Comparison of ENCODE assay signal across 8 cellular contexts in the genomic region with DNA sequence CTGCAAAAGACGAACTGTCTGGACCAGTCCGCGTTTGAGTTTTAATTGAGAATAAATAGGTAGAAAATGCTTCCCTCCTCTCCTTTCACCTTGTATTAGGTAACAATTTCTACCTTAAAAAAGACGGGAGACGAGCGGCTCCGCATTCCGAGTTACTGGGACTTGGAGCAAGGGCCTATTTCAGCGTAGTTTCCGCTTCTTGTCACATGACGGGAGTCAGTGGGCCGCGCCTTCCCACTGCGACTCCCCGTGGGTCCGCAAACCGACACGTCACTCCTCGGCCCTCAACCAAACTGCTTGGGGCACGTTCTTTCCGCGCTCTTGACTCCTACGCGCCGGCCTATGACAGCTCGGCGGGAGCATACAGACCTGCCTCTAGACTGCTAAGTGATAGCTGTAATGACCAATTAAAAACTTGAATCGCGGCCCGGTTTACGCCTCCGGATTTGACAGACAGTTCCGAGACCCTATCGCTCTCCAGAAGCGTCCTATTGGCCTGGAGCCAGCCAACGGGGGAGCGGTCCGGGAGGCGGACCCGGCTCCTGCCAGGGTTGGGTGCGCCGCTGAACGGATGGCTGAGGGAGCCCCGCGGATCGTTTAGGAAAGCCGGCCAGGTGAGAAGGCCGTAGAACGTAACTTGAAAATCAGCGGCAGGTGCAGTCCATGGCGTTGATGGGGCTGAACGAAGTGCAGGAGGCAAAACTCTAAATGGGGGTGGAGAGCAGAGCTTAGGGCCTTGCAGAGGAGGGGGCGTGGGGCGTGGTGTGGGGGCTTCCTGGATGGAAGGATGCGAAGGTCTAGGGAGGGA. TPM values are rescaled to one million over a fixed set of nuclear protein-coding genes. Genes with fewer than 3 reads are reported as not detected.
A peak's percentile ranks its signal among the peaks of the same experiment; 100 is the strongest.
DNase-seq lines count a peak whose midpoint lies in the region; ATAC-seq lines count a peak whose summit lies in the region.

A gene (plus strand): TSS at position 548 of the 808 bp plus-strand sequence. CDS start 3,064 bp downstream, outside the sequence.

- DNase-seq in NCI-H748 (lab: John Stamatoyannopoulos, UW; ENCODE audit: unreplicated experiment) (peak; percentile 99), cortex of kidney (lab: John Stamatoyannopoulos, UW) (peak; percentile 42), left colon (peak; percentile 98 to 100)
- peak; percentile 97 for DNase-seq in activated CD4-positive, alpha-beta T cell treated with anti-CD3 and anti-CD28 coated beads, Interleukin-2, amount 50 U/mL, for 1 hour
- DNase-seq in stimulated activated CD4-positive, alpha-beta T cell treated with anti-CD3 and anti-CD28 coated beads, Interleukin-1b, Interleukin-23, amount 100 ng/mL, for 48 hours = peak; percentile 97

- H3K27ac ChIP-seq in BLaER1 treated with 17β-estradiol and CSF1 and Interleukin-3, amounts not matched to agents 10 nM and 100 nM = peak within 1 kb of the TSS; percentile 92 to 98 (median 97)

- H3K27me3 ChIP-seq in BLaER1 treated with 17β-estradiol and CSF1 and Interleukin-3, amounts not matched to agents 10 nM and 100 nM = no peaks in the 10 kb centered on the region

- H3K4me3 ChIP-seq in BLaER1 treated with 17β-estradiol and CSF1 and Interleukin-3, amounts not matched to agents 10 nM and 100 nM = peak within 1 kb of the TSS; percentile 77 to 98 (median 92)

- peaks cover 15 to 29% (median 22%) of the 10 kb centered on the region in 11 experiments; a peak in 21 of 22 replicates for H3K36me3 ChIP-seq in BLaER1 treated with 17β-estradiol and CSF1 and Interleukin-3, amounts not matched to agents 10 nM and 100 nM

- peak; percentile 95 for ATAC-seq in GM19351 (IDR thresholded peaks at IDR 0.05; ENCODE audit: unreplicated experiment)
- ATAC-seq in HG03521 (IDR thresholded peaks at IDR 0.05; ENCODE audit: unreplicated experiment) = peak; percentile 98
- ATAC-seq in left colon = peak; percentile 96

- H3K9ac ChIP-seq in BLaER1 treated with 17β-estradiol and CSF1 and Interleukin-3, amounts not matched to agents 10 nM and 100 nM = peak within 1 kb of the TSS; percentile 89 to 97 (median 95)

- intact Hi-C loops in left colon (cut with DNase I, micrococcal nuclease) = no loop called here

- H3K4me2 ChIP-seq in BLaER1 treated with 17β-estradiol and CSF1 and Interleukin-3, amounts not matched to agents 10 nM and 100 nM = peak within 1 kb of the TSS; percentile 89 to 97 (median 91)

- H3K9me3 ChIP-seq in BLaER1 treated with 17β-estradiol and CSF1 and Interleukin-3, amounts not matched to agents 10 nM and 100 nM (replicated peaks in 1 of 11) = no peaks in the 10 kb centered on the region

- peaks cover 26 to 67% (median 34%) of the 10 kb centered on the region in 10 experiments for H3K4me1 ChIP-seq in BLaER1 treated with 17β-estradiol and CSF1 and Interleukin-3, amounts not matched to agents 10 nM and 100 nM

- H4K20me1 ChIP-seq in BLaER1 treated with 17β-estradiol and CSF1 and Interleukin-3, amounts not matched to agents 10 nM and 100 nM = peaks cover 10 to 44% (median 22%) of the 10 kb centered on the region in 11 experiments; a peak in 16 of 22 replicates

RNA-seq across cellular contexts. Expression of the gene that starts here (rescaled TPM):
- total RNA-seq in left colon = 100 to 1,000 TPM in 1 of 2 donors, 10 to 100 TPM in 1; 97.1 to 118 TPM

Comparison
In these comparisons a context has a peak if more than half of its experiments do, and no peak if none do; other contexts are left out.
1. Peak in every context shown above with its lines: DNase-seq, ATAC-seq, H3K4me3 ChIP-seq and H3K27ac ChIP-seq.
2. DNase-seq: peak in every context shown above with its lines; median percentile 99 in NCI-H748; 99 in left colon; 97 in activated CD4-positive, alpha-beta T cell treated with anti-CD3 and anti-CD28 coated beads, Interleukin-2, amount 50 U/mL, for 1 hour; 97 in stimulated activated CD4-positive, alpha-beta T cell treated with anti-CD3 and anti-CD28 coated beads, Interleukin-1b, Interleukin-23, amount 100 ng/mL, for 48 hours; 42 in cortex of kidney.